ENCODE assay signal across 23 cellular contexts in the genomic region with DNA sequence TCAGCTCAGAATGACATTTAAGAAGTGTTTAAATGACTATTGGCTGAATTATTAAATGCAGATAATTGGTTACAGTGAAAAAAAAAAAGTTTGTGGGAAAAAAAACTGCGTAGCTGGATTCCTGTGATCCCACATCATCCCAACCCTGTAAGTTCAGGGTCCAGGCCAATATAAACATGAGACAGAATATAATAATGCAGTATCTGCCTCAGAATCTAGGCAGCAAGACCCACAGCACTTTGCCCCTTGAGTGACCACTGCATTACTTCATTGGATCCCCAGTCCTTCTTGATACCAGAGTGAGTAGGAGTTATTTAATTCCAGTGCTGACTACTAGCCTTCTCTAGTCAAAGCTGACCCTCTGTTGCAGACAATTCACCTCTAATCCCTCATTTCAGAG.
A peak's percentile ranks its signal among the peaks of the same experiment; 100 is the strongest.
DNase-seq lines count a peak whose midpoint lies in the region; ATAC-seq, FAIRE-seq and TF ChIP-seq lines count a peak whose summit lies in the region.
"Had no signal": no experiment of that assay in that cellular context is flagged by ENCODE, and none has a peak within 500 bp of the region (broad histone marks: within the 10 kb centered on the region; RNA-seq: fewer than 3 reads in every experiment).

No MANE protein-coding gene starts in this region.

- DNase-seq in AG04450 (ENCODE audit: low read depth, low spot score) (peak; percentile 23), H54 (ENCODE audit: insufficient read length, low spot score) (no peak), astrocyte of the cerebellum (ENCODE audit: low read depth) (peak; percentile 67), foreskin fibroblast (peak; percentile 77 to 89), HEK293T (ENCODE audit: extremely low spot score) (no peak), Kasumi-1 (lab: John Stamatoyannopoulos, UW) (no peak)
- DNase-seq: activated CD4-positive, alpha-beta T cell treated with anti-CD3 and anti-CD28 coated beads, Interleukin-2, amount 50 U/mL, for 1 hour; activated CD8-positive, alpha-beta memory T cell treated with anti-CD3 and anti-CD28 coated beads, Interleukin-2, amount 50 U/mL, for 48 hours; activated effector memory CD4-positive, alpha-beta T cell treated with anti-CD3 and anti-CD28 coated beads, Interleukin-2, amount 50 U/mL, for 16 hours; amygdala; CD8-positive, alpha-beta memory T cell; cortex of kidney; NCI-H1417 treated with DMSO at 0.1 percent for 48 hours; NCI-H2171; NCI-H526; spleen; stimulated activated CD4-positive, alpha-beta T cell treated with anti-CD3 and anti-CD28 coated beads, Interleukin-4, amount 100 ng/mL, for 4 hours had no signal

- H3K27ac ChIP-seq in AG04450 (ENCODE audit: low read depth, low read length), result no peak overlapping the region
- H3K27ac ChIP-seq: A549, spleen, VCaP had no signal

- in situ Hi-C loops in astrocyte of the cerebellum (cut with HindIII; ENCODE audit: low sequenced_read_pairs), result no loop called here

- H3K4me3 ChIP-seq in AG04450 (ENCODE audit: low read depth, low read length) (no peak overlapping the region), astrocyte of the cerebellum (ENCODE audit: low read depth, low read length) (no peak overlapping the region), foreskin fibroblast (ENCODE audit: low read depth in 1 of 2, low read length in 2 of 2) (no peak overlapping the region)
- H3K4me3 ChIP-seq: A549, spleen had no signal

- ATAC-seq in GM18868 (IDR thresholded peaks at IDR 0.05; ENCODE audit: unreplicated experiment), result no peak
- ATAC-seq in HG02885 (IDR thresholded peaks at IDR 0.05; ENCODE audit: poor library complexity, unreplicated experiment), result no peak
- ATAC-seq: A549, left lobe of liver, Right ventricle myocardium inferior had no signal

- no peaks in the 10 kb centered on the region for H3K27me3 ChIP-seq in AG04450 (ENCODE audit: control insufficient read depth, insufficient read depth, low read length)
- H3K27me3 ChIP-seq: spleen had no signal

- H3K9me3 ChIP-seq in AG04450 (ENCODE audit: control insufficient read depth, insufficient read depth, low read length), result no peaks in the 10 kb centered on the region
- H3K9me3 ChIP-seq: A549 had no signal

- no peak for TF ChIP-seq CTCF in AG04450 (IDR thresholded peaks at IDR 0.05; ENCODE audit: low read depth, low read length)
- TF ChIP-seq CTCF in astrocyte of the cerebellum (IDR thresholded peaks at IDR 0.05; ENCODE audit: low read depth, low read length, missing control alignments), result no peak
- no peak for TF ChIP-seq CTCF in foreskin fibroblast (IDR thresholded peaks at IDR 0.05; ENCODE audit: low read depth, low read length)

- POLR2A ChIA-PET in AG04450 (lab: Yijun Ruan, JAX), result no interaction called here
- POLR2A ChIA-PET in HEK293T (lab: Yijun Ruan, JAX), result no interaction called here

- FAIRE-seq in H54 (lab: Jason Lieb, UNC), result peak; percentile 70

- no peak for TF ChIP-seq POLR2A in H54 (IDR thresholded peaks at IDR 0.05; ENCODE audit: low read depth, low read length)

- CTCF ChIA-PET in AG04450 (lab: Charles Lee), result no interaction called here
- CTCF ChIA-PET in HEK293T (lab: Yijun Ruan, JAX), result no interaction called here

TF ChIP-seq in HEK293T, 16 proteins besides CTCF, POLR2A, EP300 and RAD21:
- TF ChIP-seq SUZ12 (IDR thresholded peaks at IDR 0.05) (no peak), CTBP1 (IDR thresholded peaks at IDR 0.05; ENCODE audit: borderline replicate concordance) (no peak), LEF1 (IDR thresholded peaks at IDR 0.05; ENCODE audit: borderline replicate concordance) (no peak), ARNT (IDR thresholded peaks at IDR 0.05) (no peak), HDGF (IDR thresholded peaks at IDR 0.05; ENCODE audit: borderline replicate concordance) (no peak), BHLHE40 (IDR thresholded peaks at IDR 0.05; ENCODE audit: borderline replicate concordance) (no peak), NFRKB (IDR thresholded peaks at IDR 0.05) (no peak), SP1 (IDR thresholded peaks at IDR 0.05) (no peak), ZNF384 (IDR thresholded peaks at IDR 0.05) (no peak), FOXK2 (IDR thresholded peaks at IDR 0.05) (no peak), L3MBTL2 (conservative IDR thresholded peaks at IDR 0.05) (no peak), FOXA1 (IDR thresholded peaks at IDR 0.05) (no peak)
- TF ChIP-seq, protein P1, sequence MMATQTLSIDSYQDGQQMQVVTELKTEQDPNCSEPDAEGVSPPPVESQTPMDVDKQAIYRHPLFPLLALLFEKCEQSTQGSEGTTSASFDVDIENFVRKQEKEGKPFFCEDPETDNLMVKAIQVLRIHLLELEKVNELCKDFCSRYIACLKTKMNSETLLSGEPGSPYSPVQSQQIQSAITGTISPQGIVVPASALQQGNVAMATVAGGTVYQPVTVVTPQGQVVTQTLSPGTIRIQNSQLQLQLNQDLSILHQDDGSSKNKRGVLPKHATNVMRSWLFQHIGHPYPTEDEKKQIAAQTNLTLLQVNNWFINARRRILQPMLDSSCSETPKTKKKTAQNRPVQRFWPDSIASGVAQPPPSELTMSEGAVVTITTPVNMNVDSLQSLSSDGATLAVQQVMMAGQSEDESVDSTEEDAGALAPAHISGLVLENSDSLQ (IDR thresholded peaks at IDR 0.05), result no peak

Comparison
In these comparisons a context has a peak if more than half of its experiments do, and no peak if none do; other contexts are left out.
1. DNase-seq: peak in AG04450 (single experiment), astrocyte of the cerebellum (single experiment) and foreskin fibroblast (2 of 2); none in H54 (single experiment), HEK293T (single experiment) and Kasumi-1 (0 of 2).